Comparison of ENCODE assay signal across 1 cellular context in genomic region chr16:56317998-56318912, GRCh38.
TF ChIP-seq lines count a peak whose summit lies in the region.

No MANE protein-coding gene starts in this region.

TF ChIP-seq in HepG2, 621 proteins besides CTCF, POLR2A, EP300 and RAD21 (continued from another document and continues in another):
- TF ChIP-seq PATZ1 (CRISPR knock-in tag; IDR thresholded peaks at IDR 0.05) = peak; percentile 62
- 0 out of 2 replicates have a peak, but pooled peaks have one; percentile 45 for TF ChIP-seq BORCS8-MEF2B (CRISPR knock-in tag; IDR thresholded peaks at IDR 0.05)
- TF ChIP-seq, protein P1, sequence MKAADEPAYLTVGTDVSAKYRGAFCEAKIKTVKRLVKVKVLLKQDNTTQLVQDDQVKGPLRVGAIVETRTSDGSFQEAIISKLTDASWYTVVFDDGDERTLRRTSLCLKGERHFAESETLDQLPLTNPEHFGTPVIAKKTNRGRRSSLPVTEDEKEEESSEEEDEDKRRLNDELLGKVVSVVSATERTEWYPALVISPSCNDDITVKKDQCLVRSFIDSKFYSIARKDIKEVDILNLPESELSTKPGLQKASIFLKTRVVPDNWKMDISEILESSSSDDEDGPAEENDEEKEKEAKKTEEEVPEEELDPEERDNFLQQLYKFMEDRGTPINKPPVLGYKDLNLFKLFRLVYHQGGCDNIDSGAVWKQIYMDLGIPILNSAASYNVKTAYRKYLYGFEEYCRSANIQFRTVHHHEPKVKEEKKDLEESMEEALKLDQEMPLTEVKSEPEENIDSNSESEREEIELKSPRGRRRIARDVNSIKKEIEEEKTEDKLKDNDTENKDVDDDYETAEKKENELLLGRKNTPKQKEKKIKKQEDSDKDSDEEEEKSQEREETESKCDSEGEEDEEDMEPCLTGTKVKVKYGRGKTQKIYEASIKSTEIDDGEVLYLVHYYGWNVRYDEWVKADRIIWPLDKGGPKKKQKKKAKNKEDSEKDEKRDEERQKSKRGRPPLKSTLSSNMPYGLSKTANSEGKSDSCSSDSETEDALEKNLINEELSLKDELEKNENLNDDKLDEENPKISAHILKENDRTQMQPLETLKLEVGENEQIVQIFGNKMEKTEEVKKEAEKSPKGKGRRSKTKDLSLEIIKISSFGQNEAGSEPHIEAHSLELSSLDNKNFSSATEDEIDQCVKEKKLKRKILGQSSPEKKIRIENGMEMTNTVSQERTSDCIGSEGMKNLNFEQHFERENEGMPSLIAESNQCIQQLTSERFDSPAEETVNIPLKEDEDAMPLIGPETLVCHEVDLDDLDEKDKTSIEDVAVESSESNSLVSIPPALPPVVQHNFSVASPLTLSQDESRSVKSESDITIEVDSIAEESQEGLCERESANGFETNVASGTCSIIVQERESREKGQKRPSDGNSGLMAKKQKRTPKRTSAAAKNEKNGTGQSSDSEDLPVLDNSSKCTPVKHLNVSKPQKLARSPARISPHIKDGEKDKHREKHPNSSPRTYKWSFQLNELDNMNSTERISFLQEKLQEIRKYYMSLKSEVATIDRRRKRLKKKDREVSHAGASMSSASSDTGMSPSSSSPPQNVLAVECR (CRISPR knock-in tag; IDR thresholded peaks at IDR 0.05; ENCODE audit: borderline replicate concordance) = 0 out of 2 replicates have a peak, but pooled peaks have one; percentile 19
- no peak for TF ChIP-seq ZNF10 (CRISPR knock-in tag; IDR thresholded peaks at IDR 0.05; ENCODE audit: borderline replicate concordance, low read depth)
- TF ChIP-seq SMC3 (IDR thresholded peaks at IDR 0.05; ENCODE audit: low read length) = peak; percentile 89
- peak; percentile 69 for TF ChIP-seq ZNF891 (CRISPR knock-in tag; IDR thresholded peaks at IDR 0.05)
- 0 out of 2 replicates have a peak, but pooled peaks have one; percentile 14 for TF ChIP-seq CHD2 (IDR thresholded peaks at IDR 0.05; ENCODE audit: low read depth, low read length)
- 0 out of 2 replicates have a peak, but pooled peaks have one; percentile 41 for TF ChIP-seq ZNF724P (CRISPR knock-in tag; IDR thresholded peaks at IDR 0.05; ENCODE audit: borderline replicate concordance)
- TF ChIP-seq, protein P2, sequence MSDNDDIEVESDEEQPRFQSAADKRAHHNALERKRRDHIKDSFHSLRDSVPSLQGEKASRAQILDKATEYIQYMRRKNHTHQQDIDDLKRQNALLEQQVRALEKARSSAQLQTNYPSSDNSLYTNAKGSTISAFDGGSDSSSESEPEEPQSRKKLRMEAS (IDR thresholded peaks at IDR 0.05) = peak; percentile 45; the same call in 1 of the 2 replicates
- peak; percentile 32; the same call in 1 of the 2 replicates for TF ChIP-seq THAP11 (CRISPR knock-in tag; IDR thresholded peaks at IDR 0.05)
- TF ChIP-seq, protein P3, sequence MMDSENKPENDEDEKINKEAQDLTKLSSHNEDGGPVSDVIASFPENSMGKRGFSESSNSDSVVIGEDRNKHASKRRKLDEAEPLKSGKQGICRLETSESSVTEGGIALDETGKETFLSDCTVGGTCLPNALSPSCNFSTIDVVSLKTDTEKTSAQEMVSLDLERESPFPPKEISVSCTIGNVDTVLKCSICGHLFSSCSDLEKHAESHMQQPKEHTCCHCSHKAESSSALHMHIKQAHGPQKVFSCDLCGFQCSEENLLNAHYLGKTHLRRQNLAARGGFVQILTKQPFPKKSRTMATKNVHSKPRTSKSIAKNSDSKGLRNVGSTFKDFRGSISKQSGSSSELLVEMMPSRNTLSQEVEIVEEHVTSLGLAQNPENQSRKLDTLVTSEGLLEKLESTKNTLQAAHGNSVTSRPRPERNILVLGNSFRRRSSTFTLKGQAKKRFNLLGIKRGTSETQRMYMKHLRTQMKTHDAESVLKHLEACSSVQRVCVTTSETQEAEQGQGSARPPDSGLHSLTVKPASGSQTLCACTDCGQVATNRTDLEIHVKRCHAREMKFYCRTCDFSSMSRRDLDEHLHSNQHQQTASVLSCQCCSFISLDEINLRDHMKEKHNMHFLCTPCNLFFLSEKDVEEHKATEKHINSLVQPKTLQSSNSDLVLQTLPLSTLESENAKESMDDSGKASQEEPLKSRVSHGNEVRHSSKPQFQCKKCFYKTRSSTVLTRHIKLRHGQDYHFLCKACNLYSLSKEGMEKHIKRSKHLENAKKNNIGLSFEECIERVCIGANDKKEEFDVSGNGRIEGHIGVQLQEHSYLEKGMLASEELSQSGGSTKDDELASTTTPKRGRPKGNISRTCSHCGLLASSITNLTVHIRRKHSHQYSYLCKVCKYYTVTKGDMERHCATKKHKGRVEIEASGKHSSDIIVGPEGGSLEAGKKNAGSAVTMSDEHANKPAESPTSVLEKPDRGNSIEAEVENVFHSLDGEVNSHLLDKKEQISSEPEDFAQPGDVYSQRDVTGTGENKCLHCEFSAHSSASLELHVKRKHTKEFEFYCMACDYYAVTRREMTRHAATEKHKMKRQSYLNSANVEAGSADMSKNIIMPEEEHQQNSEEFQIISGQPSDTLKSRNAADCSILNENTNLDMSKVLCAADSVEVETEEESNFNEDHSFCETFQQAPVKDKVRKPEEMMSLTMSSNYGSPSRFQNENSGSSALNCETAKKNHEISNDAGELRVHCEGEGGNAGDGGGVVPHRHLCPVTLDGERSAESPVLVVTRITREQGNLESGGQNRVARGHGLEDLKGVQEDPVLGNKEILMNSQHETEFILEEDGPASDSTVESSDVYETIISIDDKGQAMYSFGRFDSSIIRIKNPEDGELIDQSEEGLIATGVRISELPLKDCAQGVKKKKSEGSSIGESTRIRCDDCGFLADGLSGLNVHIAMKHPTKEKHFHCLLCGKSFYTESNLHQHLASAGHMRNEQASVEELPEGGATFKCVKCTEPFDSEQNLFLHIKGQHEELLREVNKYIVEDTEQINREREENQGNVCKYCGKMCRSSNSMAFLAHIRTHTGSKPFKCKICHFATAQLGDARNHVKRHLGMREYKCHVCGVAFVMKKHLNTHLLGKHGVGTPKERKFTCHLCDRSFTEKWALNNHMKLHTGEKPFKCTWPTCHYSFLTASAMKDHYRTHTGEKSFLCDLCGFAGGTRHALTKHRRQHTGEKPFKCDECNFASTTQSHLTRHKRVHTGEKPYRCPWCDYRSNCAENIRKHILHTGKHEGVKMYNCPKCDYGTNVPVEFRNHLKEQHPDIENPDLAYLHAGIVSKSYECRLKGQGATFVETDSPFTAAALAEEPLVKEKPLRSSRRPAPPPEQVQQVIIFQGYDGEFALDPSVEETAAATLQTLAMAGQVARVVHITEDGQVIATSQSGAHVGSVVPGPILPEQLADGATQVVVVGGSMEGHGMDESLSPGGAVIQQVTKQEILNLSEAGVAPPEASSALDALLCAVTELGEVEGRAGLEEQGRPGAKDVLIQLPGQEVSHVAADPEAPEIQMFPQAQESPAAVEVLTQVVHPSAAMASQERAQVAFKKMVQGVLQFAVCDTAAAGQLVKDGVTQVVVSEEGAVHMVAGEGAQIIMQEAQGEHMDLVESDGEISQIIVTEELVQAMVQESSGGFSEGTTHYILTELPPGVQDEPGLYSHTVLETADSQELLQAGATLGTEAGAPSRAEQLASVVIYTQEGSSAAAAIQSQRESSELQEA (CRISPR knock-in tag; IDR thresholded peaks at IDR 0.05; ENCODE audit: not compliant biosample characterization) = peak; percentile 58
- peak; percentile 69; the same call in 1 of the 2 replicates for TF ChIP-seq SALL1 (CRISPR knock-in tag; IDR thresholded peaks at IDR 0.05)
- TF ChIP-seq ZNF547 (CRISPR knock-in tag; IDR thresholded peaks at IDR 0.05) = peak; percentile 83; the same call in 1 of the 2 replicates
- 0 out of 2 replicates have a peak, but pooled peaks have one; percentile 48 for TF ChIP-seq GLI4 (CRISPR knock-in tag; IDR thresholded peaks at IDR 0.05; ENCODE audit: borderline replicate concordance)
- TF ChIP-seq NR2F6 (IDR thresholded peaks at IDR 0.05) = no peak
- peak; percentile 13; the same call in 1 of the 2 replicates for TF ChIP-seq NR2F6 (CRISPR knock-in tag; IDR thresholded peaks at IDR 0.05)
- TF ChIP-seq PHF20 (CRISPR knock-in tag; IDR thresholded peaks at IDR 0.05) = 0 out of 2 replicates have a peak, but pooled peaks have one; percentile 17
- TF ChIP-seq, protein P4, sequence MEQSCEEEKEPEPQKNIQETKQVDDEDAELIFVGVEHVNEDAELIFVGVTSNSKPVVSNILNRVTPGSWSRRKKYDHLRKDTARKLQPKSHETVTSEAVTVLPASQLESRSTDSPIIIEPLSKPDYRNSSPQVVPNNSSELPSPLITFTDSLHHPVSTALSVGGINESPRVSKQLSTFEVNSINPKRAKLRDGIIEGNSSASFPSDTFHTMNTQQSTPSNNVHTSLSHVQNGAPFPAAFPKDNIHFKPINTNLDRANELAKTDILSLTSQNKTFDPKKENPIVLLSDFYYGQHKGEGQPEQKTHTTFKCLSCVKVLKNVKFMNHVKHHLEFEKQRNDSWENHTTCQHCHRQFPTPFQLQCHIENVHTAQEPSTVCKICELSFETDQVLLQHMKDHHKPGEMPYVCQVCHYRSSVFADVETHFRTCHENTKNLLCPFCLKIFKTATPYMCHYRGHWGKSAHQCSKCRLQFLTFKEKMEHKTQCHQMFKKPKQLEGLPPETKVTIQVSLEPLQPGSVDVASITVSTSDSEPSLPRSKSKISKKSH (CRISPR knock-in tag; IDR thresholded peaks at IDR 0.05; ENCODE audit: borderline replicate concordance) = peak; percentile 55; the same call in 1 of the 2 replicates
- peak; percentile 72; the same call in 1 of the 2 replicates for TF ChIP-seq ZNF598 (CRISPR knock-in tag; IDR thresholded peaks at IDR 0.05; ENCODE audit: borderline replicate concordance)
- TF ChIP-seq ZNF747 (CRISPR knock-in tag; IDR thresholded peaks at IDR 0.05; ENCODE audit: borderline replicate concordance) = no peak
- TF ChIP-seq ZSCAN25 (CRISPR knock-in tag; IDR thresholded peaks at IDR 0.05) = peak; percentile 79
- no peak for TF ChIP-seq LCORL (IDR thresholded peaks at IDR 0.05)
- 0 out of 2 replicates have a peak, but pooled peaks have one; percentile 34 for TF ChIP-seq LCORL (CRISPR knock-in tag; IDR thresholded peaks at IDR 0.05)
- no peak for TF ChIP-seq TAF1 (CRISPR knock-in tag; IDR thresholded peaks at IDR 0.05)
- TF ChIP-seq ERF (CRISPR knock-in tag; IDR thresholded peaks at IDR 0.05) = no peak
- no peak for TF ChIP-seq MIXL1 (CRISPR knock-in tag; IDR thresholded peaks at IDR 0.05)
- TF ChIP-seq ZNF263 (CRISPR knock-in tag; IDR thresholded peaks at IDR 0.05) = peak; percentile 71
- TF ChIP-seq CENPT (CRISPR knock-in tag; IDR thresholded peaks at IDR 0.05; ENCODE audit: low read depth) = 0 out of 2 replicates have a peak, but pooled peaks have one; percentile 31
- 0 out of 2 replicates have a peak, but pooled peaks have one; percentile 75 for TF ChIP-seq ZNF556 (CRISPR knock-in tag; IDR thresholded peaks at IDR 0.05; ENCODE audit: borderline replicate concordance)
- TF ChIP-seq HOXA7 (CRISPR knock-in tag; IDR thresholded peaks at IDR 0.05) = 0 out of 2 replicates have a peak, but pooled peaks have one; percentile 59
- TF ChIP-seq, protein P5, sequence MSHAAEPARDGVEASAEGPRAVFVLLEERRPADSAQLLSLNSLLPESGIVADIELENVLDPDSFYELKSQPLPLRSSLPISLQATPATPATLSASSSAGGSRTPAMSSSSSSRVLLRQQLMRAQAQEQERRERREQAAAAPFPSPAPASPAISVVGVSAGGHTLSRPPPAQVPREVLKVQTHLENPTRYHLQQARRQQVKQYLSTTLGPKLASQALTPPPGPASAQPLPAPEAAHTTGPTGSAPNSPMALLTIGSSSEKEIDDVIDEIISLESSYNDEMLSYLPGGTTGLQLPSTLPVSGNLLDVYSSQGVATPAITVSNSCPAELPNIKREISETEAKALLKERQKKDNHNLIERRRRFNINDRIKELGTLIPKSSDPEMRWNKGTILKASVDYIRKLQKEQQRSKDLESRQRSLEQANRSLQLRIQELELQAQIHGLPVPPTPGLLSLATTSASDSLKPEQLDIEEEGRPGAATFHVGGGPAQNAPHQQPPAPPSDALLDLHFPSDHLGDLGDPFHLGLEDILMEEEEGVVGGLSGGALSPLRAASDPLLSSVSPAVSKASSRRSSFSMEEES (CRISPR knock-in tag; IDR thresholded peaks at IDR 0.05) = peak; percentile 16; the same call in 1 of the 2 replicates
- peak; percentile 78; the same call in 1 of the 2 replicates for TF ChIP-seq MAZ (IDR thresholded peaks at IDR 0.05; ENCODE audit: borderline replicate concordance, low read depth, low read length)
- peak; percentile 46; the same call in 1 of the 2 replicates for TF ChIP-seq MAZ (CRISPR knock-in tag; IDR thresholded peaks at IDR 0.05; ENCODE audit: low read depth)
- TF ChIP-seq, protein P6, sequence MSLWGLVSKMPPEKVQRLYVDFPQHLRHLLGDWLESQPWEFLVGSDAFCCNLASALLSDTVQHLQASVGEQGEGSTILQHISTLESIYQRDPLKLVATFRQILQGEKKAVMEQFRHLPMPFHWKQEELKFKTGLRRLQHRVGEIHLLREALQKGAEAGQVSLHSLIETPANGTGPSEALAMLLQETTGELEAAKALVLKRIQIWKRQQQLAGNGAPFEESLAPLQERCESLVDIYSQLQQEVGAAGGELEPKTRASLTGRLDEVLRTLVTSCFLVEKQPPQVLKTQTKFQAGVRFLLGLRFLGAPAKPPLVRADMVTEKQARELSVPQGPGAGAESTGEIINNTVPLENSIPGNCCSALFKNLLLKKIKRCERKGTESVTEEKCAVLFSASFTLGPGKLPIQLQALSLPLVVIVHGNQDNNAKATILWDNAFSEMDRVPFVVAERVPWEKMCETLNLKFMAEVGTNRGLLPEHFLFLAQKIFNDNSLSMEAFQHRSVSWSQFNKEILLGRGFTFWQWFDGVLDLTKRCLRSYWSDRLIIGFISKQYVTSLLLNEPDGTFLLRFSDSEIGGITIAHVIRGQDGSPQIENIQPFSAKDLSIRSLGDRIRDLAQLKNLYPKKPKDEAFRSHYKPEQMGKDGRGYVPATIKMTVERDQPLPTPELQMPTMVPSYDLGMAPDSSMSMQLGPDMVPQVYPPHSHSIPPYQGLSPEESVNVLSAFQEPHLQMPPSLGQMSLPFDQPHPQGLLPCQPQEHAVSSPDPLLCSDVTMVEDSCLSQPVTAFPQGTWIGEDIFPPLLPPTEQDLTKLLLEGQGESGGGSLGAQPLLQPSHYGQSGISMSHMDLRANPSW (CRISPR knock-in tag; IDR thresholded peaks at IDR 0.05; ENCODE audit: borderline replicate concordance) = no peak
- peak; percentile 62; the same call in 1 of the 2 replicates for TF ChIP-seq ZNF550 (CRISPR knock-in tag; IDR thresholded peaks at IDR 0.05; ENCODE audit: borderline replicate concordance)
